In genomic region chr16:4979164-4979563, GRCh38 we compare ENCODE assay signal across 20 cellular contexts.
"Had no signal": no experiment of that assay in that cellular context is flagged by ENCODE, and none has a peak within 500 bp of the region (broad histone marks: within the 10 kb centered on the region; RNA-seq: fewer than 3 reads in every experiment).

No MANE protein-coding gene starts in this region.

- H3K9me3 Mint-ChIP-seq: stimulated activated naive CD8-positive, alpha-beta T cell treated with anti-CD3 and anti-CD28 coated beads, Interleukin-15, amount 100 ng/mL, for 72 hours; type B pancreatic cell had no signal

- H3K9ac ChIP-seq: parathyroid adenoma had no signal

- H3K4me1 ChIP-seq: colonic mucosa, esophagus squamous epithelium, parathyroid adenoma had no signal

- H3K4me1 Mint-ChIP-seq: nephron; stimulated activated naive CD8-positive, alpha-beta T cell treated with anti-CD3 and anti-CD28 coated beads, Interleukin-15, amount 100 ng/mL, for 72 hours had no signal

- H2AFZ ChIP-seq: hepatocyte, parathyroid adenoma had no signal

- H3K9me3 ChIP-seq: colonic mucosa, esophagus squamous epithelium, psoas muscle had no signal

- H3K36me3 ChIP-seq: colonic mucosa, esophagus squamous epithelium had no signal

- DNase-seq: cerebellar nuclear complex; colonic mucosa; effector CD8-positive, alpha-beta T cell; esophagus squamous epithelium; foreskin fibroblast; left cardiac atrium; left ventricle myocardium superior; mesendoderm; naive B cell; psoas muscle; retina; stimulated activated CD4-positive, alpha-beta T cell treated with anti-CD3 and anti-CD28 coated beads, Interleukin-2, amount 100 ng/mL, for 24 hours; stimulated activated CD4-positive, alpha-beta T cell treated with anti-CD3 and anti-CD28 coated beads, Interleukin-4, amount 100 ng/mL, for 4 hours; stimulated activated naive B cell treated with anti-CD40 and anti-IgM and Interleukin-4, amounts not matched to agents 10 μg/mL and 1 μg/mL and 100 μg/mL, for 72 hours; stimulated activated naive CD8-positive, alpha-beta T cell treated with anti-CD3 and anti-CD28 coated beads, Interleukin-15, amount 100 ng/mL, for 72 hours had no signal

- H3K36me3 Mint-ChIP-seq: stimulated activated naive B cell treated with anti-CD40 and anti-IgM and Interleukin-4, amounts not matched to agents 10 μg/mL and 1 μg/mL and 100 μg/mL, for 72 hours; type B pancreatic cell had no signal

- H3K4me3 Mint-ChIP-seq: naive B cell; nephron; stimulated activated naive B cell treated with anti-CD40 and anti-IgM and Interleukin-4, amounts not matched to agents 10 μg/mL and 1 μg/mL and 100 μg/mL, for 72 hours; stimulated activated naive CD8-positive, alpha-beta T cell treated with anti-CD3 and anti-CD28 coated beads, Interleukin-15, amount 100 ng/mL, for 72 hours; type B pancreatic cell had no signal

- H3K79me2 ChIP-seq: hepatocyte, parathyroid adenoma had no signal

- H3K4me2 ChIP-seq: hepatocyte had no signal

- H3K27me3 ChIP-seq: colonic mucosa, hepatocyte had no signal

- H3K27ac Mint-ChIP-seq: naive B cell; nephron; stimulated activated naive B cell treated with anti-CD40 and anti-IgM and Interleukin-4, amounts not matched to agents 10 μg/mL and 1 μg/mL and 100 μg/mL, for 72 hours; stimulated activated naive CD8-positive, alpha-beta T cell treated with anti-CD3 and anti-CD28 coated beads, Interleukin-15, amount 100 ng/mL, for 72 hours; type B pancreatic cell had no signal

- H3K4me3 ChIP-seq: colonic mucosa, esophagus squamous epithelium, hepatocyte, psoas muscle, skin epidermis had no signal

- H3K27ac ChIP-seq: colonic mucosa, esophagus squamous epithelium, hepatocyte, parathyroid adenoma, skin epidermis had no signal
